Comparison of ENCODE assay signal across 11 cellular contexts in genomic region chr7:100543586-100543985, GRCh38. TPM values are rescaled to one million over a fixed set of nuclear protein-coding genes. Genes with fewer than 3 reads are reported as not detected.
DNase-seq lines count a peak whose midpoint lies in the region; ATAC-seq and TF ChIP-seq lines count a peak whose summit lies in the region.
"Had no signal": no experiment of that assay in that cellular context is flagged by ENCODE, and none has a peak within 500 bp of the region (broad histone marks: within the 10 kb centered on the region; RNA-seq: fewer than 3 reads in every experiment).

No MANE protein-coding gene starts in this region.

- POLR2A ChIA-PET in MCF 10A (lab: Yijun Ruan, JAX), result interaction anchor here (1.5 to 3.0 kb wide), 5 partner anchors 27 to 115 kb away, joined by 5 to 17 read pairs (median 6); partner anchors contain the start of genes FBXO24, LRCH4 and ZCWPW1

- dilution Hi-C loops in mammary epithelial cell (cut with HindIII; ENCODE audit: low sequenced_read_pairs), result no loop called here

- no peaks in the 10 kb centered on the region for H3K9me3 Mint-ChIP-seq in MCF 10A (ENCODE audit: unreplicated experiment)

- no peak overlapping the region for H3K4me3 Mint-ChIP-seq in MCF 10A (ENCODE audit: unreplicated experiment)

- H3K79me2 ChIP-seq in mammary epithelial cell (ENCODE audit: insufficient read depth, low read length), result peaks cover 21% of the 10 kb centered on the region

- no peaks in the 10 kb centered on the region for H3K36me3 ChIP-seq in mammary epithelial cell (ENCODE audit: insufficient read depth, low read length)
- no peaks in the 10 kb centered on the region for H3K36me3 ChIP-seq in ascending aorta
- H3K36me3 ChIP-seq in muscle layer of duodenum (ENCODE audit: control insufficient read depth in 1 of 2, insufficient read depth in 2 of 2, low read length in 2 of 2), result no peaks in the 10 kb centered on the region
- H3K36me3 ChIP-seq in upper lobe of left lung, result no peaks in the 10 kb centered on the region

- TF ChIP-seq EP300 in upper lobe of left lung (IDR thresholded peaks at IDR 0.05), result no peak

- H4K20me1 ChIP-seq in mammary epithelial cell (ENCODE audit: insufficient read depth, low read length), result no peaks in the 10 kb centered on the region

- H3K9ac ChIP-seq in mammary epithelial cell (ENCODE audit: insufficient read depth, low read length), result no peak overlapping the region

- H3K27me3 ChIP-seq in mammary epithelial cell (ENCODE audit: insufficient read depth, low read length) (no peaks in the 10 kb centered on the region), ascending aorta (no peaks in the 10 kb centered on the region), muscle layer of duodenum (ENCODE audit: low read depth, low read length) (no peaks in the 10 kb centered on the region), upper lobe of left lung (no peaks in the 10 kb centered on the region)

- BruUV-seq in MCF 10A (replicated peaks; lab: Mats Ljungman, UMichigan) (no TSS peak), mammary epithelial cell (replicated peaks; lab: Mats Ljungman, UMichigan) (no TSS peak)

- TF ChIP-seq CTCF in MCF 10A (IDR thresholded peaks at IDR 0.05; ENCODE audit: unreplicated experiment) (no peak), mammary epithelial cell (conservative IDR thresholded peaks at IDR 0.05 in 1 of 2, IDR thresholded peaks at IDR 0.05 in 1 of 2; ENCODE audit: extremely low read depth in 1 of 2, insufficient read depth in 1 of 2, low read depth in 1 of 2, low read length in 2 of 2) (no peak), ascending aorta (IDR thresholded peaks at IDR 0.05) (no peak), upper lobe of left lung (IDR thresholded peaks at IDR 0.05) (no peak)

- ATAC-seq in upper lobe of left lung (ENCODE audit: low FRiP score in 2 of 2) (no peak), HG02610 (IDR thresholded peaks at IDR 0.05; ENCODE audit: unreplicated experiment) (no peak)

- H3K4me1 ChIP-seq in mammary epithelial cell (ENCODE audit: insufficient read depth, low read length) (peaks cover 29% of the 10 kb centered on the region), ascending aorta (peaks cover 26 to 58% of the 10 kb centered on the region in 2 donors), muscle layer of duodenum (ENCODE audit: control insufficient read depth in 1 of 2, insufficient read depth in 2 of 2, low read length in 2 of 2) (peaks cover 43 to 53% of the 10 kb centered on the region in 2 donors), upper lobe of left lung (peaks cover 56 to 71% (median 64%) of the 10 kb centered on the region in 4 donors)

- no peak for TF ChIP-seq POLR2A in upper lobe of left lung (IDR thresholded peaks at IDR 0.05)

- no peaks in the 10 kb centered on the region for H3K27me3 Mint-ChIP-seq in MCF 10A (ENCODE audit: insufficient read depth, unreplicated experiment)

- intact Hi-C loops in MCF 10A (cut with micrococcal nuclease), result no loop called here
- intact Hi-C loops in mammary epithelial cell (cut with micrococcal nuclease), result no loop called here
- intact Hi-C loops in ascending aorta (cut with DNase I), result loop anchor here (10.0 kb wide), 1 partner anchor 311 kb away; the partner anchor contains the start of gene SLC12A9

- H3K27ac ChIP-seq in mammary epithelial cell (ENCODE audit: insufficient read depth, low read depth, low read length) (no peak overlapping the region), ascending aorta (peak overlapping the region; percentile 91 to 94), muscle layer of duodenum (ENCODE audit: low read length) (peak overlapping the region; percentile 50), upper lobe of left lung (peak overlapping the region in 3 of 4 donors; percentile 86 to 90 (median 88))
- H3K27ac ChIP-seq: HL-60 had no signal

- 12% methylated on average over 1 of the region's 1 CpG for WGBS in mammary epithelial cell (ENCODE audit: low coverage, missing lambda C conversion rate)
- 70 to 72% methylated on average over 1 of the region's 1 CpG for WGBS in upper lobe of left lung, 2 donors

- H3K4me2 ChIP-seq in mammary epithelial cell (ENCODE audit: insufficient read depth, low read depth, low read length), result no peak overlapping the region

- H3K4me3 ChIP-seq in mammary epithelial cell (replicated peaks in 1 of 3; ENCODE audit: insufficient read depth in 1 of 3, low read depth in 2 of 3, low read length in 3 of 3) (no peak overlapping the region), ascending aorta (no peak overlapping the region), muscle layer of duodenum (ENCODE audit: low read depth in 1 of 2, low read length in 2 of 2) (no peak overlapping the region), upper lobe of left lung (no peak overlapping the region)

- no peak for DNase-seq in MCF 10A (ENCODE audit: unreplicated experiment)
- DNase-seq in mammary epithelial cell, result no peak
- DNase-seq in ascending aorta (ENCODE audit: low spot score in 2 of 2), result no peak
- no peak for DNase-seq in upper lobe of left lung
- DNase-seq in NCI-H2107 treated with DMSO at 0.1 percent for 48 hours (lab: John Stamatoyannopoulos, UW; ENCODE audit: unreplicated experiment), result no peak
- DNase-seq in SIG-M5 (lab: John Stamatoyannopoulos, UW), result no peak
- DNase-seq: NCI-H1417; stimulated activated CD4-positive, alpha-beta T cell treated with anti-CD3 and anti-CD28 coated beads, Interleukin-2, amount 100 ng/mL, for 48 hours had no signal

- peaks cover 6% of the 10 kb centered on the region for H3K36me3 Mint-ChIP-seq in MCF 10A (ENCODE audit: insufficient read depth, unreplicated experiment)

- no peaks in the 10 kb centered on the region for H3K9me3 ChIP-seq in mammary epithelial cell (replicated peaks; ENCODE audit: insufficient read depth, low read length)
- H3K9me3 ChIP-seq in ascending aorta, result no peaks in the 10 kb centered on the region
- H3K9me3 ChIP-seq in muscle layer of duodenum (ENCODE audit: control insufficient read depth in 1 of 2, low read length in 2 of 2), result no peaks in the 10 kb centered on the region
- no peaks in the 10 kb centered on the region for H3K9me3 ChIP-seq in upper lobe of left lung

- peaks cover 59% of the 10 kb centered on the region for H3K4me1 Mint-ChIP-seq in MCF 10A (ENCODE audit: insufficient read depth, unreplicated experiment)

- peak overlapping the region; percentile 78 for H3K27ac Mint-ChIP-seq in MCF 10A (ENCODE audit: low read depth, unreplicated experiment)

- in situ Hi-C loops in mammary epithelial cell (cut with MboI; ENCODE audit: low sequenced_read_pairs in 2 of 2), result no loop called here

- CTCF ChIA-PET in MCF 10A (lab: Yijun Ruan, JAX), result interaction anchor here (0.7 to 2.5 kb wide), 2 partner anchors 16 to 221 kb away, joined by 3 to 23 read pairs; no protein-coding TSS in a partner anchor
- CTCF ChIA-PET in mammary epithelial cell (lab: Charles Lee; ENCODE audit: low non-redundant PET), result no interaction called here

- no peak overlapping the region for H2AFZ ChIP-seq in mammary epithelial cell (ENCODE audit: low read depth, low read length)

RNA-seq across cellular contexts. Expression of gene AGFG2, which starts 4.6 kb away (rescaled TPM):
- total RNA-seq in MCF 10A (2022) (8.4 and 11.9 TPM in 2 replicates), mammary epithelial cell (10 to 100 TPM in 1 of 2 donors, 1 to 10 TPM in 1; 8.0 to 10.9 TPM), ascending aorta (30.0 TPM), upper lobe of left lung (10 to 100 TPM; 14.3 to 33.1 (median 20.4) TPM)
- polyA plus RNA-seq in mammary epithelial cell, result 4.0 TPM
- polyA minus RNA-seq in mammary epithelial cell, result 11.4 TPM

RNA-seq across cellular contexts. Expression of gene SAP25, which starts 30.1 kb away (rescaled TPM):
- total RNA-seq in MCF 10A (2022) (1.2 and 2.9 TPM in 2 replicates), mammary epithelial cell (1 to 10 TPM in 1 of 2 donors, not detected in 1; 2.0 TPM), ascending aorta (11.8 TPM), upper lobe of left lung (10 to 100 TPM in 3 of 6 donors, 1 to 10 TPM in 3; 1.2 to 18.9 (median 12.7) TPM)
- polyA plus RNA-seq in mammary epithelial cell, result 0.18 TPM
- not detected for polyA minus RNA-seq in mammary epithelial cell

RNA-seq across cellular contexts. Expression of gene LRCH4, which starts 42.3 kb away (rescaled TPM):
- total RNA-seq in MCF 10A (2022) (21.4 and 22.3 TPM in 2 replicates), mammary epithelial cell (10 to 100 TPM in 1 of 2 donors, 1 to 10 TPM in 1; 7.8 to 29.1 TPM), ascending aorta (113 TPM), upper lobe of left lung (100 to 1,000 TPM in 5 of 6 donors, 10 to 100 TPM in 1; 88.5 to 493 (median 121) TPM)
- polyA plus RNA-seq in mammary epithelial cell, result 8.1 TPM
- polyA minus RNA-seq in mammary epithelial cell, result 6.0 TPM

RNA-seq across cellular contexts. Expression of gene FBXO24, which starts 42.5 kb away (rescaled TPM):
- total RNA-seq in MCF 10A (2022) (0.37 and 1.1 TPM in 2 replicates), mammary epithelial cell (under 1 TPM; 0.17 to 0.45 TPM), ascending aorta (not detected), upper lobe of left lung (1 to 10 TPM in 1 of 6 donors, under 1 TPM in 2, not detected in 3; 0.63 to 4.2 (median 0.77) TPM)
- polyA plus RNA-seq in mammary epithelial cell, result 0.44 TPM
- not detected for polyA minus RNA-seq in mammary epithelial cell

RNA-seq across cellular contexts. Expression of gene PCOLCE, which starts 58.6 kb away (rescaled TPM):
- total RNA-seq in MCF 10A (2022) (2.0 and 3.6 TPM in 2 replicates), mammary epithelial cell (1 to 10 TPM in 1 of 2 donors, under 1 TPM in 1; 0.67 to 6.9 TPM), ascending aorta (124 TPM), upper lobe of left lung (100 to 1,000 TPM in 2 of 6 donors, 10 to 100 TPM in 4; 15.2 to 115 (median 47.3) TPM)
- polyA plus RNA-seq in mammary epithelial cell, result 0.86 TPM
- not detected for polyA minus RNA-seq in mammary epithelial cell
